In the genomic region with DNA sequence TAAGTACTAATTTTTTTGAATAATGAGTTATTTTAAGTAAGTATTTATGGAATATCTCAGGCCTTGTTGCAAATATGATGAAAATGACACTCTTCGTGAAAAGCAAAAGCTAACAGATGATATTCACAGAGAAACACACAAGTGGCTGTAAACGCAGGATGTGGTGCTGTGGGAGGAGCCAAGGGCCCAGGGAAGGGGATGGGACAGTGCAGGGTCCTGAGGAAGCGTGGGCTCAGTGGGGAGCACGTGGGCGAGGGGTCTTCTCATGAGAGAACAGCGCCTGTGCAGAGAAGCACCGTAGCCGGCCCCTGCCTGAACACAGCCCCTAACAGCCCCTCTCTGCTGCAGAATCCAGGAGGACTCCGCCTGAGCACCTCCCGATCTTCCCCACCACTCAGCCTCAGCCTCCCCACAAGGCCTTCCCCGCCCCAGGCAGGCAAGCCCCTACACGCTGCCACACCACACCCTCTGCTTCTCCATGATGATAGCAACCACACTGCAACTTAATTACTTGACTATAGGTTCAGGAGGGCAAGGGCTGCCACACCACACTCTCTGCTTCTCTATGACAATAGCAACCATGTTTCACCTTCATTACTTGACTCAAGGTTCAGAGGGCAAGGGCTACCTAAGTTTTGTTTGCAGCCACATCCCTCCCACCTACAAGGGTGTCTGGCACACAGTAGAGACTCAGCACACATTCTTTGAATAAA, we compare ENCODE assay signal across 19 cellular contexts.
A peak's percentile ranks its signal among the peaks of the same experiment; 100 is the strongest.
DNase-seq lines count a peak whose midpoint lies in the region; ATAC-seq, FAIRE-seq and TF ChIP-seq lines count a peak whose summit lies in the region.
"Had no signal": no experiment of that assay in that cellular context is flagged by ENCODE, and none has a peak within 500 bp of the region (broad histone marks: within the 10 kb centered on the region; RNA-seq: fewer than 3 reads in every experiment).

No MANE protein-coding gene starts in this region.

- TF ChIP-seq CTCF in HEK293 (tag by site-specific recombination; IDR thresholded peaks at IDR 0.05) (no peak), H1 (IDR thresholded peaks at IDR 0.05; ENCODE audit: control extremely low read depth in 1 of 3, insufficient read depth in 1 of 3, low read depth in 1 of 3, low read length in 3 of 3) (no peak), smooth muscle cell (IDR thresholded peaks at IDR 0.05; ENCODE audit: borderline replicate concordance, insufficient read depth, poor library complexity, severe bottlenecking) (no peak), heart right ventricle (IDR thresholded peaks at IDR 0.05) (no peak)

- H3K27ac ChIP-seq in HEK293 (ENCODE audit: extremely low read depth, low read depth, low read length) (no peak overlapping the region), H1 (ENCODE audit: low read depth, low read length) (no peak overlapping the region), small intestine (ENCODE audit: low read depth in 1 of 2, low read length in 1 of 2) (no peak overlapping the region), smooth muscle cell (ENCODE audit: low read depth) (no peak overlapping the region), heart right ventricle (no peak overlapping the region)
- H3K27ac ChIP-seq: Peyer's patch, SJCRH30 had no signal

- H4K91ac ChIP-seq in H1 (replicated peaks; ENCODE audit: insufficient read length, low read length), result no peak overlapping the region

- H3K4me2 ChIP-seq in H1 (ENCODE audit: insufficient read depth in 1 of 2, low read depth in 2 of 2, low read length in 2 of 2) (no peak overlapping the region), smooth muscle cell (no peak overlapping the region)

- H3K9me3 ChIP-seq in HEK293 (ENCODE audit: control insufficient read depth, insufficient read depth, low read depth, low read length) (no peaks in the 10 kb centered on the region), H1 (ENCODE audit: insufficient read depth in 2 of 2, low read depth in 1 of 2, low read length in 1 of 2) (no peaks in the 10 kb centered on the region), small intestine (ENCODE audit: control insufficient read depth, low read depth) (no peaks in the 10 kb centered on the region), smooth muscle cell (replicated peaks; ENCODE audit: low read depth) (no peaks in the 10 kb centered on the region), heart right ventricle (no peaks in the 10 kb centered on the region)
- H3K9me3 ChIP-seq: Peyer's patch, SJCRH30 had no signal

- H4K20me1 ChIP-seq in H1 (replicated peaks in 1 of 2; ENCODE audit: control insufficient read depth in 1 of 2, insufficient read depth in 2 of 2, low read length in 2 of 2), result no peaks in the 10 kb centered on the region
- H4K20me1 ChIP-seq in smooth muscle cell (ENCODE audit: low read depth), result no peaks in the 10 kb centered on the region

- no peak overlapping the region for H4K5ac ChIP-seq in H1 (ENCODE audit: insufficient read length, low read depth, low read length)

- 0 out of 2 replicates have a peak overlapping the region, but pooled peaks have one; percentile 33 for H2BK15ac ChIP-seq in H1 (ENCODE audit: low read length)

- no peaks in the 10 kb centered on the region for H3K79me1 ChIP-seq in H1 (ENCODE audit: low read depth, low read length)

- H3K18ac ChIP-seq in H1 (ENCODE audit: extremely low read depth, low read length), result peak overlapping the region; percentile 5; the same call in 1 of the 2 replicates

- intact Hi-C loops in heart right ventricle (cut with DNase I), result no loop called here

- no peaks in the 10 kb centered on the region for H3F3A ChIP-seq in smooth muscle cell (ENCODE audit: low read depth)

- no peak overlapping the region for H2BK5ac ChIP-seq in H1 (ENCODE audit: low read depth, low read length)

- TF ChIP-seq POLR2A in H1 (IDR thresholded peaks at IDR 0.05; ENCODE audit: control extremely low read depth in 1 of 2, low read depth in 2 of 2, low read length in 2 of 2), result no peak

- H3K14ac ChIP-seq in H1 (ENCODE audit: insufficient read length), result no peak overlapping the region

- no peaks in the 10 kb centered on the region for H3K4me1 ChIP-seq in HEK293 (ENCODE audit: control insufficient read depth, insufficient read depth, low read length)
- no peaks in the 10 kb centered on the region for H3K4me1 ChIP-seq in H1 (replicated peaks in 1 of 4; ENCODE audit: control insufficient read depth in 3 of 4, insufficient read depth in 4 of 4, low read length in 3 of 4)
- H3K4me1 ChIP-seq in small intestine (ENCODE audit: control insufficient read depth in 2 of 2, insufficient read depth in 1 of 2, low read depth in 1 of 2, low read length in 1 of 2), result peaks cover 0 to 3% of the 10 kb centered on the region in 2 donors
- no peaks in the 10 kb centered on the region for H3K4me1 ChIP-seq in smooth muscle cell (ENCODE audit: low read depth)
- H3K4me1 ChIP-seq in heart right ventricle, result no peaks in the 10 kb centered on the region
- H3K4me1 ChIP-seq: Peyer's patch, SJCRH30 had no signal

- FAIRE-seq in H1 (lab: Jason Lieb, UNC) (no peak), small intestine (lab: Jason Lieb, UNC) (no peak)
- FAIRE-seq: GM12891 had no signal

- H3K9ac ChIP-seq in H1 (replicated peaks in 1 of 4; ENCODE audit: extremely low read depth in 1 of 4, low read depth in 3 of 4, low read length in 3 of 4), result no peak overlapping the region
- no peak overlapping the region for H3K9ac ChIP-seq in smooth muscle cell (ENCODE audit: low read depth)

- no peak overlapping the region for H3K23ac ChIP-seq in H1 (ENCODE audit: insufficient read length)

- H2AK5ac ChIP-seq in H1 (ENCODE audit: low read depth, low read length), result no peak overlapping the region

- H3K79me2 ChIP-seq in H1 (ENCODE audit: control insufficient read depth in 1 of 2, insufficient read depth in 2 of 2, low read length in 2 of 2) (no peaks in the 10 kb centered on the region), smooth muscle cell (ENCODE audit: low read depth) (no peaks in the 10 kb centered on the region)

- 76% methylated on average over 11 of the region's 12 CpGs; no CpG with 5 or more reads in 1 of the 2 experiments for WGBS in H1 (ENCODE audit: extremely low coverage in 1 of 2, insufficient coverage in 1 of 2, insufficient read length in 1 of 2, insufficient replicate concordance in 2 of 2, low coverage in 1 of 2, low lambda C conversion rate in 2 of 2, missing lambda C conversion rate in 1 of 2), 2 experiments
- 35 to 59% (median 46%) methylated on average over 12 of the region's 12 CpGs for WGBS in small intestine, 3 donors
- 83% methylated on average over 8 of the region's 12 CpGs for WGBS in smooth muscle cell (ENCODE audit: low lambda C conversion rate)
- 68 to 71% methylated on average over 12 of the region's 12 CpGs for WGBS in heart right ventricle, 2 donors

- H3K36me3 ChIP-seq in HEK293 (ENCODE audit: control insufficient read depth in 2 of 2, insufficient read depth in 1 of 2, low read length in 2 of 2), result no peaks in the 10 kb centered on the region
- no peaks in the 10 kb centered on the region for H3K36me3 ChIP-seq in H1 (ENCODE audit: control insufficient read depth in 2 of 4, insufficient read depth in 4 of 4, low read length in 3 of 4)
- no peaks in the 10 kb centered on the region for H3K36me3 ChIP-seq in small intestine (ENCODE audit: control insufficient read depth in 2 of 2, insufficient read depth in 2 of 2, low read length in 2 of 2)
- no peaks in the 10 kb centered on the region for H3K36me3 ChIP-seq in smooth muscle cell (ENCODE audit: low read depth)
- H3K36me3 ChIP-seq in heart right ventricle, result no peaks in the 10 kb centered on the region
- H3K36me3 ChIP-seq: Peyer's patch, SJCRH30 had no signal

- no peak overlapping the region for H3K56ac ChIP-seq in H1 (replicated peaks; ENCODE audit: insufficient read length, low read depth, low read length)

- H2BK120ac ChIP-seq in H1 (replicated peaks; ENCODE audit: low read depth, low read length), result no peak overlapping the region

- H3K4me3 ChIP-seq in HEK293 (ENCODE audit: low read depth, low read length) (no peak overlapping the region), H1 (ENCODE audit: extremely low read depth in 1 of 4, insufficient read depth in 2 of 4, low read depth in 3 of 4, low read length in 4 of 4) (no peak overlapping the region), small intestine (ENCODE audit: low read depth in 1 of 2, low read length in 2 of 2) (no peak overlapping the region), smooth muscle cell (no peak overlapping the region), heart right ventricle (no peak overlapping the region)
- H3K4me3 ChIP-seq: Peyer's patch, SJCRH30 had no signal

- no peak overlapping the region for H4K8ac ChIP-seq in H1 (ENCODE audit: extremely low read depth, insufficient read depth, low read length)

- ATAC-seq in HG03520 (IDR thresholded peaks at IDR 0.05; ENCODE audit: unreplicated experiment), result no peak
- no peak for ATAC-seq in heart right ventricle

- TF ChIP-seq EP300 in H1 (IDR thresholded peaks at IDR 0.05; ENCODE audit: borderline replicate concordance in 1 of 2, low read depth in 2 of 2, low read length in 2 of 2), result no peak

- no peak overlapping the region; the same call in 1 of the 2 replicates for H2AFZ ChIP-seq in H1 (ENCODE audit: low read length)
- H2AFZ ChIP-seq in smooth muscle cell (ENCODE audit: low read depth), result no peak overlapping the region

- TF ChIP-seq RAD21 in H1 (IDR thresholded peaks at IDR 0.05 in 1 of 2, conservative IDR thresholded peaks at IDR 0.05 in 1 of 2; ENCODE audit: low read depth in 2 of 2, low read length in 2 of 2), result no peak

- DNase-seq in NCI-H69 (lab: John Stamatoyannopoulos, UW) (peak; percentile 24), H1 (ENCODE audit: low read depth in 1 of 2, low spot score in 2 of 2) (no peak), small intestine (peak; percentile 54), NCI-H128 (lab: John Stamatoyannopoulos, UW; ENCODE audit: unreplicated experiment) (no peak), smooth muscle cell (lab: John Stamatoyannopoulos, UW; ENCODE audit: unreplicated experiment) (no peak), heart right ventricle (no peak)
- DNase-seq: CD4-positive, CD25-positive, alpha-beta regulatory T cell; DMS 273 treated with DMSO at 0.1 percent for 48 hours; DMS79 treated with DMSO at 0.1 percent for 48 hours; KBM-7; MM.1S; NCI-H1092 treated with DMSO at 0.1 percent for 48 hours; NCI-H1694; NCI-H2081 treated with DMSO at 0.1 percent for 48 hours; Peyer's patch; SJCRH30 had no signal

- POLR2A ChIA-PET in HEK293 (lab: Yijun Ruan, JAX), result no interaction called here
- POLR2A ChIA-PET in H1 (lab: Charles Lee; ENCODE audit: partially characterized antibody), result no interaction called here

- H2BK20ac ChIP-seq in H1 (ENCODE audit: low read length), result no peak overlapping the region

- CTCF ChIA-PET in HEK293 (lab: Yijun Ruan, JAX), result interaction anchor here (0.6 kb wide), 1 partner anchor 414 kb away, joined by 6 read pairs; no protein-coding TSS in a partner anchor
- CTCF ChIA-PET in H1 (lab: Charles Lee; ENCODE audit: partially characterized antibody), result no interaction called here

- no peak overlapping the region for H3K4ac ChIP-seq in H1 (replicated peaks; ENCODE audit: insufficient read length, low read depth, low read length)

- H2BK12ac ChIP-seq in H1 (ENCODE audit: low read depth, low read length), result no peak overlapping the region

- H3K27me3 ChIP-seq in H1 (replicated peaks in 1 of 4; ENCODE audit: control insufficient read depth in 3 of 4, extremely low read depth in 1 of 4, insufficient read depth in 3 of 4, low read length in 3 of 4) (no peaks in the 10 kb centered on the region), small intestine (ENCODE audit: control insufficient read depth in 2 of 2, insufficient read depth in 2 of 2, low read length in 2 of 2) (no peaks in the 10 kb centered on the region), smooth muscle cell (ENCODE audit: low read depth) (no peaks in the 10 kb centered on the region), heart right ventricle (peaks cover 0 to 11% (median 0%) of the 10 kb centered on the region in 7 donors)
- H3K27me3 ChIP-seq: Peyer's patch had no signal

- H3K23me2 ChIP-seq in H1 (ENCODE audit: low read depth, low read length), result no peaks in the 10 kb centered on the region; the same call in 1 of the 2 replicates

Comparison
In these comparisons a context has a peak if more than half of its experiments do, and no peak if none do; other contexts are left out.
1. DNase-seq: peak in NCI-H69 (single experiment) and small intestine (single experiment); none in H1 (0 of 2), NCI-H128 (single experiment), smooth muscle cell (single experiment) and heart right ventricle (0 of 2).